ENCODE assay signal across 1 cellular context in genomic region chr2:33541243-33541642, GRCh38.
TF ChIP-seq lines count a peak whose summit lies in the region.

No MANE protein-coding gene starts in this region.

TF ChIP-seq in H1, 55 proteins besides CTCF, POLR2A, EP300 and RAD21:
- TF ChIP-seq TEAD4 (IDR thresholded peaks at IDR 0.05; ENCODE audit: low read depth, low read length) (no peak), JUND (IDR thresholded peaks at IDR 0.05; ENCODE audit: low read length) (no peak), RBBP5 (IDR thresholded peaks at IDR 0.05; ENCODE audit: borderline replicate concordance, low read depth, low read length) (no peak), CEBPB (IDR thresholded peaks at IDR 0.05; ENCODE audit: low read depth, low read length) (peak; percentile 33; the same call in 1 of the 2 replicates)
